In genomic region chr1:31927661-31927980, GRCh38 we compare ENCODE assay signal across 13 cellular contexts. TPM values are rescaled to one million over a fixed set of nuclear protein-coding genes. Genes with fewer than 3 reads are reported as not detected.
A peak's percentile ranks its signal among the peaks of the same experiment; 100 is the strongest.
DNase-seq lines count a peak whose midpoint lies in the region; ATAC-seq, FAIRE-seq and TF ChIP-seq lines count a peak whose summit lies in the region.
"Had no signal": no experiment of that assay in that cellular context is flagged by ENCODE, and none has a peak within 500 bp of the region (broad histone marks: within the 10 kb centered on the region; RNA-seq: fewer than 3 reads in every experiment).

No MANE protein-coding gene starts in this region.

- H3F3A ChIP-seq in Loucy (ENCODE audit: low read depth) (no peaks in the 10 kb centered on the region), GM23248 (ENCODE audit: insufficient read depth) (peaks cover 68% of the 10 kb centered on the region)

- CTCF ChIA-PET in K562 (lab: Yijun Ruan, JAX; ENCODE audit: low intra/inter-chr PET ratio) = no interaction called here

- H3K9me2 ChIP-seq in Loucy (replicated peaks; ENCODE audit: low read depth, low read length) = no peaks in the 10 kb centered on the region
- H3K9me2 ChIP-seq in GM23248 (ENCODE audit: insufficient read depth) = no peaks in the 10 kb centered on the region

- WGBS in K562 (ENCODE audit: insufficient coverage, low coverage, missing lambda C conversion rate) = 33% methylated on average over 3 of the region's 3 CpGs
- 55 to 57% methylated on average over 3 of the region's 3 CpGs for WGBS in GM23248 (ENCODE audit: low coverage in 1 of 2, low lambda C conversion rate in 2 of 2, missing lambda C conversion rate in 2 of 2), 2 experiments

- H3K36me3 Mint-ChIP-seq in T-helper 2 cell treated with Interferon-gamma antibody and Interleukin-4, amounts not matched to agents 5 μg/mL and 100 μg/mL, for 36 hours (ENCODE audit: low read depth) = peaks cover 49% of the 10 kb centered on the region

- H4K20me1 ChIP-seq in Loucy (ENCODE audit: insufficient read depth, low read length, poor library complexity, severe bottlenecking) (peaks cover 95% of the 10 kb centered on the region), K562 (replicated peaks; ENCODE audit: control insufficient read depth, insufficient read depth, low read length) (peaks cover 60% of the 10 kb centered on the region), GM23248 (ENCODE audit: insufficient read depth) (peaks cover 54% of the 10 kb centered on the region)

- peaks cover 72% of the 10 kb centered on the region for H3K4me1 Mint-ChIP-seq in T-helper 2 cell treated with Interferon-gamma antibody and Interleukin-4, amounts not matched to agents 5 μg/mL and 100 μg/mL, for 36 hours (ENCODE audit: low read depth)

- in situ Hi-C loops in K562 (cut with MboI) (no loop called here), GM23248 (cut with MboI) (no loop called here)

- BruUV-seq in K562 (replicated peaks; lab: Mats Ljungman, UMichigan) = no TSS peak

- H3K79me2 ChIP-seq in Loucy (ENCODE audit: insufficient read depth, low read length) (peaks cover 100% of the 10 kb centered on the region), K562 (ENCODE audit: control insufficient read depth, insufficient read depth, low read length) (peaks cover 99% of the 10 kb centered on the region), GM23248 (ENCODE audit: insufficient read depth) (peaks cover 100% of the 10 kb centered on the region)

- peak overlapping the region; percentile 39 for H3K4me3 ChIP-seq in Loucy (ENCODE audit: low read length, poor library complexity, severe bottlenecking)
- peak overlapping the region; percentile 7 for H3K4me3 ChIP-seq in K562
- no peak overlapping the region for H3K4me3 ChIP-seq in skeletal muscle tissue (ENCODE audit: low read length in 3 of 3)
- H3K4me3 ChIP-seq in GM23248 = no peak overlapping the region

- no peak for TF ChIP-seq POLR2A in K562 (conservative IDR thresholded peaks at IDR 0.05)

- ATAC-seq in K562 = no peak
- no peak for ATAC-seq in HG03442 (IDR thresholded peaks at IDR 0.05; ENCODE audit: unreplicated experiment)

- H3K9ac ChIP-seq in Loucy (ENCODE audit: low read depth, low read length, poor library complexity, severe bottlenecking) = no peak overlapping the region
- H3K9ac ChIP-seq in K562 (ENCODE audit: insufficient read depth in 1 of 2, low read depth in 2 of 2, low read length in 2 of 2) = peak overlapping the region in 1 of 2 experiments; percentile 31; a peak in 2 of 4 replicates
- H3K9ac ChIP-seq in skeletal muscle tissue (ENCODE audit: low read depth in 1 of 3, low read length in 3 of 3) = no peak overlapping the region
- no peak overlapping the region for H3K9ac ChIP-seq in GM23248

- intact Hi-C loops in K562 (cut with micrococcal nuclease) = loop anchor here (5.0 kb wide), 1 partner anchor 35 kb away; no protein-coding TSS in a partner anchor

- peak overlapping the region; percentile 74 for H3K4me3 Mint-ChIP-seq in T-helper 2 cell treated with Interferon-gamma antibody and Interleukin-4, amounts not matched to agents 5 μg/mL and 100 μg/mL, for 36 hours
- H3K4me3 Mint-ChIP-seq: dendritic cell treated with granulocyte-macrophage colony-stimulating factor and Interleukin-4, amounts not matched to agents 40 ng/mL and 50 ng/mL, for 4 days had no signal

- TF ChIP-seq CTCF in Loucy (conservative IDR thresholded peaks at IDR 0.05; ENCODE audit: low read length) = no peak
- no peak for TF ChIP-seq CTCF in K562 (IDR thresholded peaks at IDR 0.05 in 2 of 3, conservative IDR thresholded peaks at IDR 0.05 in 1 of 3; ENCODE audit: insufficient read depth in 2 of 3, low read depth in 1 of 3, low read length in 3 of 3)

- H3K27me3 ChIP-seq in Loucy (ENCODE audit: insufficient read depth, low read length, poor library complexity, severe bottlenecking) (no peaks in the 10 kb centered on the region), K562 (ENCODE audit: control insufficient read depth in 2 of 2, insufficient read depth in 2 of 2, low read length in 2 of 2) (no peaks in the 10 kb centered on the region), skeletal muscle tissue (ENCODE audit: control insufficient read depth in 3 of 3, insufficient read depth in 3 of 3, low read length in 3 of 3) (no peaks in the 10 kb centered on the region), GM23248 (replicated peaks; ENCODE audit: insufficient read depth) (no peaks in the 10 kb centered on the region)

- H3K4me2 ChIP-seq in Loucy (ENCODE audit: low read depth, low read length, poor library complexity, severe bottlenecking) (peak overlapping the region; percentile 57), K562 (ENCODE audit: insufficient read depth, low read length) (peak overlapping the region; percentile 80), GM23248 (ENCODE audit: unreplicated experiment) (no peak overlapping the region)

- POLR2A ChIA-PET in K562 (lab: Yijun Ruan, JAX) = interaction anchor here (0.9 to 2.7 kb wide), 9 partner anchors 7 to 113 kb away, joined by 3 to 17 read pairs (median 7); partner anchors contain the start of gene PTP4A2

- TF ChIP-seq EP300 in K562 (IDR thresholded peaks at IDR 0.05; ENCODE audit: low read length) = no peak

- H2AFZ ChIP-seq in Loucy (ENCODE audit: low read length) (no peak overlapping the region), K562 (ENCODE audit: low read depth, low read length) (no peak overlapping the region), GM23248 (no peak overlapping the region)

- peak overlapping the region; percentile 55 for H3K27ac ChIP-seq in K562 (ENCODE audit: extremely low read depth, low read depth, low read length)
- H3K27ac ChIP-seq in skeletal muscle tissue (ENCODE audit: low read depth, low read length) = peak overlapping the region; percentile 3
- H3K27ac ChIP-seq in GM23248 = no peak overlapping the region

- peaks cover 59% of the 10 kb centered on the region for H3K4me1 ChIP-seq in Loucy (ENCODE audit: insufficient read depth, low read length, poor library complexity, severe bottlenecking)
- H3K4me1 ChIP-seq in K562 (replicated peaks in 1 of 2; ENCODE audit: control insufficient read depth in 2 of 2, insufficient read depth in 2 of 2, low read length in 2 of 2) = peaks cover 49 to 80% of the 10 kb centered on the region in 2 experiments
- peaks cover 29 to 45% (median 34%) of the 10 kb centered on the region in 3 donors for H3K4me1 ChIP-seq in skeletal muscle tissue (ENCODE audit: control insufficient read depth in 3 of 3, insufficient read depth in 3 of 3, low read length in 3 of 3)
- peaks cover 54% of the 10 kb centered on the region for H3K4me1 ChIP-seq in GM23248 (ENCODE audit: insufficient read depth)

- TF ChIP-seq RAD21 in K562 (CRISPR knock-in tag; conservative IDR thresholded peaks at IDR 0.05 in 1 of 2, IDR thresholded peaks at IDR 0.05 in 1 of 2) = no peak

- no peaks in the 10 kb centered on the region for H3K9me1 ChIP-seq in K562 (ENCODE audit: control insufficient read depth, insufficient read depth, low read length)

- H3K36me3 ChIP-seq in Loucy (ENCODE audit: insufficient read depth, low read length) (no peaks in the 10 kb centered on the region), K562 (ENCODE audit: control insufficient read depth, insufficient read depth, low read length) (peaks cover 53% of the 10 kb centered on the region), skeletal muscle tissue (ENCODE audit: control insufficient read depth in 3 of 3, insufficient read depth in 3 of 3, low read length in 3 of 3) (no peaks in the 10 kb centered on the region), GM23248 (ENCODE audit: low read depth) (no peaks in the 10 kb centered on the region)

- DNase-seq in T-helper 2 cell treated with Interferon-gamma antibody and Interleukin-4, amounts not matched to agents 5 μg/mL and 100 μg/mL, for 36 hours (ENCODE audit: low spot score) = no peak
- DNase-seq in T-helper 2 cell = no peak
- peak in 2 of 4 experiments; percentile 40 to 60 for DNase-seq in K562 (ENCODE audit: extremely low read depth in 1 of 4, low spot score in 3 of 4)
- no peak for DNase-seq in GM23248
- DNase-seq in NCI-H146 (lab: John Stamatoyannopoulos, UW) = no peak
- DNase-seq: 8988T, DMS53, foreskin fibroblast, NCI-H2171 had no signal

- no peak for FAIRE-seq in K562 (lab: Jason Lieb, UNC)

- no peaks in the 10 kb centered on the region for H3K9me3 Mint-ChIP-seq in T-helper 2 cell treated with Interferon-gamma antibody and Interleukin-4, amounts not matched to agents 5 μg/mL and 100 μg/mL, for 36 hours
- H3K9me3 Mint-ChIP-seq: dendritic cell treated with granulocyte-macrophage colony-stimulating factor and Interleukin-4, amounts not matched to agents 40 ng/mL and 50 ng/mL, for 4 days had no signal

- no peaks in the 10 kb centered on the region for H3K27me3 Mint-ChIP-seq in T-helper 2 cell treated with Interferon-gamma antibody and Interleukin-4, amounts not matched to agents 5 μg/mL and 100 μg/mL, for 36 hours (ENCODE audit: low read depth)
- H3K27me3 Mint-ChIP-seq: dendritic cell treated with granulocyte-macrophage colony-stimulating factor and Interleukin-4, amounts not matched to agents 40 ng/mL and 50 ng/mL, for 4 days had no signal

- peak overlapping the region; percentile 71 for H3K27ac Mint-ChIP-seq in T-helper 2 cell treated with Interferon-gamma antibody and Interleukin-4, amounts not matched to agents 5 μg/mL and 100 μg/mL, for 36 hours
- H3K27ac Mint-ChIP-seq: dendritic cell treated with granulocyte-macrophage colony-stimulating factor and Interleukin-4, amounts not matched to agents 40 ng/mL and 50 ng/mL, for 4 days had no signal

- no peaks in the 10 kb centered on the region for H3K9me3 ChIP-seq in Loucy (ENCODE audit: insufficient read depth, low read depth, low read length)
- H3K9me3 ChIP-seq in K562 (replicated peaks; ENCODE audit: control insufficient read depth, insufficient read depth, low read depth, low read length) = no peaks in the 10 kb centered on the region
- no peaks in the 10 kb centered on the region for H3K9me3 ChIP-seq in skeletal muscle tissue (ENCODE audit: control insufficient read depth in 3 of 3, low read length in 3 of 3)
- no peaks in the 10 kb centered on the region for H3K9me3 ChIP-seq in GM23248 (ENCODE audit: low read depth)

RNA-seq across cellular contexts. Expression of gene PTP4A2, which starts 10.5 kb away (rescaled TPM):
- 116 and 315 TPM in 2 replicates for total RNA-seq in K562 (2011; cell fraction: chromatin; rRNA removed; ENCODE audit: low replicate concordance)
- 52.7 and 78.6 TPM in 2 replicates for total RNA-seq in K562 (2011; cell fraction: nucleolus; rRNA removed)
- 175 and 257 TPM in 2 replicates for total RNA-seq in K562 (2011; cell fraction: nucleoplasm; rRNA removed)
- total RNA-seq in K562 (2014; rRNA removed) (316 and 345 TPM in 2 replicates), K562 (2014; rRNA removed; fragmentation: Illumina TruSeq; extraction: Trizol) (620 and 713 TPM in 2 replicates), K562 (2015; rRNA removed; fragmentation: Illumina TruSeq; extraction: Trizol) (585 and 652 TPM in 2 replicates), K562 (2021) (429 and 432 TPM in 2 replicates), skeletal muscle tissue (457 TPM)
- polyA plus RNA-seq in K562 (2011; rRNA removed) (785 and 870 TPM in 2 replicates), K562 (2014; fragmentation: Illumina TruSeq; extraction: Trizol) (528 and 852 TPM in 2 replicates), K562 (2014; fragmentation: Nextera tagmentation; extraction: Ambion mirVana) (100 to 1,000 TPM; 197 to 480 TPM), K562 (2014; rRNA removed) (219 and 255 TPM in 2 replicates), GM23248 (2016; fragmentation: Nextera tagmentation; extraction: Ambion mirVana) (292 and 376 TPM in 2 replicates)
- polyA plus RNA-seq in K562 (2011; cell fraction: cytosol; rRNA removed) = 63.7 and 209 TPM in 2 replicates
- 124 and 204 TPM in 2 replicates for polyA plus RNA-seq in K562 (2011; cell fraction: nucleus; rRNA removed)
- polyA plus RNA-seq in K562 (2012) = 386 and 493 TPM in 2 replicates
- 693 and 694 TPM in 2 replicates for polyA minus RNA-seq in K562 (2011; rRNA and poly(A)+ RNA removed)
- polyA minus RNA-seq in K562 (2011; cell fraction: cytosol; rRNA and poly(A)+ RNA removed) = 406 and 559 TPM in 2 replicates
- 36.6 and 130 TPM in 2 replicates for polyA minus RNA-seq in K562 (2011; cell fraction: nucleus; rRNA and poly(A)+ RNA removed)
- 379 and 430 TPM in 2 replicates for total RNA-seq in GM23248 (2014; rRNA removed; shearing (Covaris generic))

Comparison
In these comparisons a context has a peak if more than half of its experiments do, and no peak if none do; other contexts are left out.
1. H3K4me3 ChIP-seq: peak in Loucy (single experiment) and K562 (single experiment); none in skeletal muscle tissue (0 of 3) and GM23248 (single experiment).